In the genomic region with DNA sequence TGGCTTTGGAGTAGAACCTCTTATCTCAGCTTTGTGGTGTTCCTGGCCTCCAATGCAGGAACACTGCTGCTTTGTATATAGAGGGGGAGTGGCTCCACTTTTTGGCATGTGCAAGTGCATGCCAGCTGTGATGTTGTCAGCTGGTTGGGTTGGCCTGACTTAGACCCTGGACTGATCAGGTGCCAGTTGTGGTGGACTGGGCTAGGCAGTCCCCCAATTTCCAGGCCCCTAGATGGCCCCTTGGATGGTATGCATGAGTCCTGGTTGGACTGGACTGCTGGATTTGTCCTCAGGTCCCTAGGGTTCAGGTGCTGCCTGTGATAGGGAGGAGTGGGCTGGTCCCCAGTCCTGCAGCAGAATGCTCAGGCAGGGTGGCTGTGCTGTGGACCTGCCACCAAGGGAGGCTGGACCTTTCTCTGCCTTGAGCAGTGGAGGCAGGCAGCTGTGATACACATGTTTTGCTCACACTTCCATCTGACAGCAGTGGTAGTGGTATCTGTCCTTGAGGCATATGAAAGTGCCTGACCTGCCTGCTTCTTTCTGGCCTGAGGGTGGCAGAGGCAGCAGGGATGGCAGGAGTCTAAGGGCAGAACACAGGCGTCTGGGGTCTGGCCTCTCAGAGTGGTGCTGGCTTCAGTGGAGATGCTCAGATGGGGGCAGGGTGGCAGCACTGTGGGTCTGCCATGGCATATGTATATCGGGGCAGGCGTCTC, we compare ENCODE assay signal across 24 cellular contexts.
DNase-seq lines count a peak whose midpoint lies in the region; ATAC-seq and TF ChIP-seq lines count a peak whose summit lies in the region.
"Had no signal": no experiment of that assay in that cellular context is flagged by ENCODE, and none has a peak within 500 bp of the region (broad histone marks: within the 10 kb centered on the region; RNA-seq: fewer than 3 reads in every experiment).

No MANE protein-coding gene starts in this region.

- in situ Hi-C loops in IMR-90 (cut with MboI; ENCODE audit: low sequenced_read_pairs) = no loop called here

- H2AK9ac ChIP-seq in IMR-90 (replicated peaks; ENCODE audit: low read depth, low read length, poor library complexity) = no peak overlapping the region

- TF ChIP-seq CTCF in IMR-90 (conservative IDR thresholded peaks at IDR 0.05; ENCODE audit: low read depth, low read length) (no peak), lower lobe of right lung (IDR thresholded peaks at IDR 0.05) (no peak), upper lobe of right lung (IDR thresholded peaks at IDR 0.05) (no peak)

- CTCF ChIA-PET in IMR-90 (lab: Yijun Ruan, JAX) = no interaction called here

- H4K5ac ChIP-seq in IMR-90 (ENCODE audit: low read depth, low read length) = no peak overlapping the region

- H4K20me1 ChIP-seq in IMR-90 (ENCODE audit: insufficient read depth, low read length) = no peaks in the 10 kb centered on the region

- H3K23ac ChIP-seq in IMR-90 (ENCODE audit: low read depth, low read length) = no peak overlapping the region

- BruUV-seq in IMR-90 (replicated peaks; lab: Mats Ljungman, UMichigan) = no TSS peak

- H3K18ac ChIP-seq in IMR-90 (ENCODE audit: low read depth, low read length) = no peak overlapping the region

- no peak overlapping the region for H2BK120ac ChIP-seq in IMR-90 (ENCODE audit: low read depth, low read length)

- H3K27me3 ChIP-seq in IMR-90 (ENCODE audit: control insufficient read depth, insufficient read depth, low read length) = no peaks in the 10 kb centered on the region
- H3K27me3 ChIP-seq in lower lobe of right lung (ENCODE audit: low read depth) = no peaks in the 10 kb centered on the region
- H3K27me3 ChIP-seq in upper lobe of right lung = no peaks in the 10 kb centered on the region
- H3K27me3 ChIP-seq: SJCRH30 had no signal

- peaks cover 13% of the 10 kb centered on the region for H3K9me3 ChIP-seq in IMR-90 (ENCODE audit: control insufficient read depth, insufficient read depth, low read length)
- peaks cover 3% of the 10 kb centered on the region for H3K9me3 ChIP-seq in lower lobe of right lung
- H3K9me3 ChIP-seq in upper lobe of right lung = no peaks in the 10 kb centered on the region
- H3K9me3 ChIP-seq: SJCRH30 had no signal

- dilution Hi-C loops in IMR-90 (cut with HindIII; ENCODE audit: low sequenced_read_pairs, unreplicated experiment) = no loop called here

- no peak overlapping the region for H2BK20ac ChIP-seq in IMR-90 (ENCODE audit: low read depth, low read length)

- H3K4me3 ChIP-seq in IMR-90 (ENCODE audit: insufficient read depth, low read depth, low read length) = no peak overlapping the region
- no peak overlapping the region for H3K4me3 ChIP-seq in lower lobe of right lung
- no peak overlapping the region for H3K4me3 ChIP-seq in upper lobe of right lung
- H3K4me3 ChIP-seq: K562, SJCRH30 had no signal

- H2AFZ ChIP-seq in IMR-90 (replicated peaks; ENCODE audit: low read length, poor library complexity) = peak overlapping the region; percentile 51

- intact Hi-C loops in Right ventricle myocardium inferior (cut with DNase I) (no loop called here), Right ventricle myocardium superior (cut with DNase I) (no loop called here), IMR-90 (cut with micrococcal nuclease) (no loop called here), lower lobe of right lung (cut with DNase I) (no loop called here), upper lobe of right lung (cut with DNase I) (no loop called here)

- no peaks in the 10 kb centered on the region for H3K79me1 ChIP-seq in IMR-90 (ENCODE audit: low read depth in 1 of 2, low read length in 2 of 2)

- H3K4me1 ChIP-seq in IMR-90 (ENCODE audit: control insufficient read depth, insufficient read depth, low read length) = no peaks in the 10 kb centered on the region
- H3K4me1 ChIP-seq in lower lobe of right lung = no peaks in the 10 kb centered on the region
- H3K4me1 ChIP-seq in upper lobe of right lung = no peaks in the 10 kb centered on the region
- H3K4me1 ChIP-seq: SJCRH30 had no signal

- H3K27ac ChIP-seq in IMR-90 (ENCODE audit: insufficient read depth, low read length) (no peak overlapping the region), lower lobe of right lung (no peak overlapping the region), upper lobe of right lung (no peak overlapping the region)
- H3K27ac ChIP-seq: SJCRH30 had no signal

- no peak for ATAC-seq in Right ventricle myocardium inferior
- ATAC-seq in Right ventricle myocardium superior (ENCODE audit: poor library complexity) = no peak
- ATAC-seq in IMR-90 (ENCODE audit: low read depth) = no peak
- ATAC-seq in lower lobe of right lung = peak; percentile 24 to 51
- peak; percentile 26 for ATAC-seq in upper lobe of right lung
- ATAC-seq: K562 had no signal

- DNase-seq in Right ventricle myocardium inferior (ENCODE audit: missing footprints) = peak; percentile 21
- DNase-seq in Right ventricle myocardium superior = no peak
- DNase-seq in IMR-90 = no peak
- DNase-seq in lower lobe of right lung = no peak
- DNase-seq in upper lobe of right lung = no peak
- DNase-seq in central memory CD4-positive, alpha-beta T cell = no peak
- DNase-seq in D341Med (ENCODE audit: low spot score) = no peak
- DNase-seq in stimulated activated CD4-positive, alpha-beta T cell treated with anti-CD3 and anti-CD28 coated beads, Interleukin-15, amount 100 ng/mL, for 24 hours = no peak
- DNase-seq: AML-193; C1 segment of cervical spinal cord; Calu3; CD8-positive, alpha-beta memory T cell; EL; GF-D8; H9; HFFc6; MM.1S; NCI-H1048; NCI-H1417 treated with DMSO at 0.1 percent for 48 hours; NCI-H187 treated with DMSO at 0.1 percent for 48 hours; NCI-H510A; NK-92 treated with Interleukin-12 subunit alpha and Interleukin-12 subunit beta, amount 100 ng/mL, for 24 hours; SJCRH30 had no signal

- H2BK5ac ChIP-seq in IMR-90 (ENCODE audit: low read depth, low read length, poor library complexity, severe bottlenecking) = no peak overlapping the region

- H3K36me3 ChIP-seq in IMR-90 (ENCODE audit: control insufficient read depth, insufficient read depth, low read length) = no peaks in the 10 kb centered on the region
- no peaks in the 10 kb centered on the region for H3K36me3 ChIP-seq in lower lobe of right lung
- H3K36me3 ChIP-seq in upper lobe of right lung = no peaks in the 10 kb centered on the region
- H3K36me3 ChIP-seq: SJCRH30 had no signal

- H2BK15ac ChIP-seq in IMR-90 (ENCODE audit: low read depth, low read length) = no peak overlapping the region

- no peak for TF ChIP-seq RAD21 in IMR-90 (IDR thresholded peaks at IDR 0.05; ENCODE audit: low read length)

- TF ChIP-seq POLR2A in IMR-90 (IDR thresholded peaks at IDR 0.05; ENCODE audit: low read depth, low read length) = no peak

- H3K56ac ChIP-seq in IMR-90 (ENCODE audit: extremely low read depth, insufficient read depth, low read length) = no peak overlapping the region

- no peak overlapping the region for H4K91ac ChIP-seq in IMR-90 (ENCODE audit: insufficient read depth, low read depth, low read length)

- no peak overlapping the region for H2AK5ac ChIP-seq in IMR-90 (ENCODE audit: low read depth, low read length)

- no peak overlapping the region for H3K14ac ChIP-seq in IMR-90 (replicated peaks; ENCODE audit: low read depth, low read length)

- no peak overlapping the region for H3K4me2 ChIP-seq in IMR-90 (ENCODE audit: low read depth, low read length)

- H3K9me1 ChIP-seq in IMR-90 (ENCODE audit: insufficient read depth, low read length) = no peaks in the 10 kb centered on the region

- WGBS in IMR-90 (ENCODE audit: extremely low coverage in 2 of 2, insufficient read length in 1 of 2), 2 experiments = no CpG with 5 or more reads among the region's 3 CpGs

- no peak overlapping the region for H4K8ac ChIP-seq in IMR-90 (ENCODE audit: low read depth in 2 of 2, low read length in 2 of 2)

- POLR2A ChIA-PET in IMR-90 (lab: Charles Lee; ENCODE audit: unreplicated experiment) = no interaction called here

- no peak overlapping the region for H3K9ac ChIP-seq in IMR-90 (ENCODE audit: low read depth, low read length)

- no peak overlapping the region for H3K4ac ChIP-seq in IMR-90 (ENCODE audit: low read depth, low read length)

TF ChIP-seq in IMR-90, 13 proteins besides CTCF, POLR2A, EP300 and RAD21:
- TF ChIP-seq MXI1 (IDR thresholded peaks at IDR 0.05; ENCODE audit: borderline replicate concordance, low read depth, low read length) (no peak), MAZ (IDR thresholded peaks at IDR 0.05; ENCODE audit: borderline replicate concordance, low read depth, low read length) (no peak), RFX5 (IDR thresholded peaks at IDR 0.05; ENCODE audit: low read depth, low read length) (no peak), NFE2L2 (IDR thresholded peaks at IDR 0.05; ENCODE audit: low read depth, low read length) (no peak), RCOR1 (IDR thresholded peaks at IDR 0.05; ENCODE audit: insufficient replicate concordance, low read length) (no peak), CEBPB (IDR thresholded peaks at IDR 0.05; ENCODE audit: low read depth, low read length) (no peak), CHD1 (IDR thresholded peaks at IDR 0.05; ENCODE audit: low read depth, low read length) (no peak), SMC3 (IDR thresholded peaks at IDR 0.05; ENCODE audit: low read depth, low read length) (no peak), BHLHE40 (IDR thresholded peaks at IDR 0.05; ENCODE audit: low read depth, low read length) (no peak), FOS (IDR thresholded peaks at IDR 0.05; ENCODE audit: low read depth, low read length) (no peak), MAFK (IDR thresholded peaks at IDR 0.05; ENCODE audit: low read depth, low read length) (no peak)
- TF ChIP-seq, protein P1, sequence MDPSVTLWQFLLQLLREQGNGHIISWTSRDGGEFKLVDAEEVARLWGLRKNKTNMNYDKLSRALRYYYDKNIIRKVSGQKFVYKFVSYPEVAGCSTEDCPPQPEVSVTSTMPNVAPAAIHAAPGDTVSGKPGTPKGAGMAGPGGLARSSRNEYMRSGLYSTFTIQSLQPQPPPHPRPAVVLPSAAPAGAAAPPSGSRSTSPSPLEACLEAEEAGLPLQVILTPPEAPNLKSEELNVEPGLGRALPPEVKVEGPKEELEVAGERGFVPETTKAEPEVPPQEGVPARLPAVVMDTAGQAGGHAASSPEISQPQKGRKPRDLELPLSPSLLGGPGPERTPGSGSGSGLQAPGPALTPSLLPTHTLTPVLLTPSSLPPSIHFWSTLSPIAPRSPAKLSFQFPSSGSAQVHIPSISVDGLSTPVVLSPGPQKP (IDR thresholded peaks at IDR 0.05; ENCODE audit: borderline replicate concordance, low read depth, low read length) = no peak
- TF ChIP-seq, protein P2, sequence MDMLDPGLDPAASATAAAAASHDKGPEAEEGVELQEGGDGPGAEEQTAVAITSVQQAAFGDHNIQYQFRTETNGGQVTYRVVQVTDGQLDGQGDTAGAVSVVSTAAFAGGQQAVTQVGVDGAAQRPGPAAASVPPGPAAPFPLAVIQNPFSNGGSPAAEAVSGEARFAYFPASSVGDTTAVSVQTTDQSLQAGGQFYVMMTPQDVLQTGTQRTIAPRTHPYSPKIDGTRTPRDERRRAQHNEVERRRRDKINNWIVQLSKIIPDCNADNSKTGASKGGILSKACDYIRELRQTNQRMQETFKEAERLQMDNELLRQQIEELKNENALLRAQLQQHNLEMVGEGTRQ (IDR thresholded peaks at IDR 0.05; ENCODE audit: low read depth, low read length) = no peak

Comparison
In these comparisons a context has a peak if more than half of its experiments do, and no peak if none do; other contexts are left out.
1. ATAC-seq: peak in lower lobe of right lung (2 of 2) and upper lobe of right lung (single experiment); none in Right ventricle myocardium inferior (single experiment), Right ventricle myocardium superior (single experiment) and IMR-90 (single experiment).